ENCODE assay signal across 25 cellular contexts in genomic region chr6:55423933-55424332, GRCh38.
DNase-seq lines count a peak whose midpoint lies in the region; ATAC-seq, FAIRE-seq and TF ChIP-seq lines count a peak whose summit lies in the region.
"Had no signal": no experiment of that assay in that cellular context is flagged by ENCODE, and none has a peak within 500 bp of the region (broad histone marks: within the 10 kb centered on the region; RNA-seq: fewer than 3 reads in every experiment).

No MANE protein-coding gene starts in this region.

- H3K27me3 ChIP-seq in HepG2 (ENCODE audit: control insufficient read depth in 1 of 2, insufficient read depth in 2 of 2, low read length in 2 of 2), result no peaks in the 10 kb centered on the region
- no peaks in the 10 kb centered on the region for H3K27me3 ChIP-seq in right lobe of liver
- no peaks in the 10 kb centered on the region for H3K27me3 ChIP-seq in IMR-90 (ENCODE audit: control insufficient read depth, insufficient read depth, low read length)
- H3K27me3 ChIP-seq: BE2C, BLaER1 had no signal

- H2BK15ac ChIP-seq in IMR-90 (ENCODE audit: low read depth, low read length), result no peak overlapping the region

- no peak overlapping the region for H2AK5ac ChIP-seq in IMR-90 (ENCODE audit: low read depth, low read length)

- H3K9me3 ChIP-seq in HepG2 (ENCODE audit: low read length), result no peaks in the 10 kb centered on the region
- H3K9me3 ChIP-seq in right lobe of liver, result no peaks in the 10 kb centered on the region
- H3K9me3 ChIP-seq in IMR-90 (ENCODE audit: control insufficient read depth, insufficient read depth, low read length), result no peaks in the 10 kb centered on the region
- H3K9me3 ChIP-seq: BE2C, BLaER1 had no signal

- CTCF ChIA-PET in HepG2 (lab: Yijun Ruan, JAX; ENCODE audit: low intra/inter-chr PET ratio, low total read pairs) (no interaction called here), IMR-90 (lab: Yijun Ruan, JAX) (no interaction called here)

- dilution Hi-C loops in IMR-90 (cut with HindIII; ENCODE audit: low sequenced_read_pairs, unreplicated experiment), result no loop called here

- no peak overlapping the region for H2BK20ac ChIP-seq in IMR-90 (ENCODE audit: low read depth, low read length)

- no peaks in the 10 kb centered on the region for H3K36me3 ChIP-seq in HepG2 (replicated peaks in 1 of 2; ENCODE audit: control insufficient read depth in 1 of 2, insufficient read depth in 2 of 2, low read length in 2 of 2)
- H3K36me3 ChIP-seq in right lobe of liver, result no peaks in the 10 kb centered on the region
- H3K36me3 ChIP-seq in IMR-90 (ENCODE audit: control insufficient read depth, insufficient read depth, low read length), result no peaks in the 10 kb centered on the region
- H3K36me3 ChIP-seq: BE2C, BLaER1 had no signal

- H3K27ac ChIP-seq in HepG2 (ENCODE audit: extremely low read length, insufficient read depth, low read length), result no peak overlapping the region
- H3K27ac ChIP-seq in right lobe of liver, result no peak overlapping the region
- H3K27ac ChIP-seq in IMR-90 (ENCODE audit: insufficient read depth, low read length), result no peak overlapping the region
- H3K27ac ChIP-seq in caudate nucleus (ENCODE audit: low read depth, low read length), result no peak overlapping the region
- H3K27ac ChIP-seq: 22Rv1, BLaER1 had no signal

- no peak overlapping the region for H3K14ac ChIP-seq in IMR-90 (replicated peaks; ENCODE audit: low read depth, low read length)

- H3K79me2 ChIP-seq in HepG2 (ENCODE audit: insufficient read depth, low read length), result no peaks in the 10 kb centered on the region

- WGBS in HepG2 (ENCODE audit: low lambda C conversion rate), result under 1% methylated on average over 2 of the region's 2 CpGs
- WGBS in right lobe of liver (ENCODE audit: insufficient coverage, low coverage, low lambda C conversion rate, missing lambda C conversion rate), result 15% methylated on average over 1 of the region's 2 CpGs
- no CpG with 5 or more reads among the region's 2 CpGs for WGBS in IMR-90 (ENCODE audit: extremely low coverage in 2 of 2, insufficient read length in 1 of 2), 2 experiments

- H3K4me2 ChIP-seq in HepG2 (ENCODE audit: low read depth, low read length) (no peak overlapping the region), IMR-90 (ENCODE audit: low read depth, low read length) (no peak overlapping the region)
- H3K4me2 ChIP-seq: BLaER1 had no signal

- H3K4me3 ChIP-seq in HepG2 (replicated peaks in 1 of 3; ENCODE audit: insufficient read depth in 1 of 3, low read depth in 2 of 3, low read length in 3 of 3) (no peak overlapping the region), right lobe of liver (no peak overlapping the region), IMR-90 (ENCODE audit: insufficient read depth, low read depth, low read length) (no peak overlapping the region)
- H3K4me3 ChIP-seq: BLaER1, GM12878 had no signal

- H4K8ac ChIP-seq in IMR-90 (ENCODE audit: low read depth in 2 of 2, low read length in 2 of 2), result no peak overlapping the region

- no peak overlapping the region for H2AK9ac ChIP-seq in IMR-90 (replicated peaks; ENCODE audit: low read depth, low read length, poor library complexity)

- H3K4me1 ChIP-seq in HepG2 (ENCODE audit: insufficient read depth, low read length), result no peaks in the 10 kb centered on the region
- no peaks in the 10 kb centered on the region for H3K4me1 ChIP-seq in right lobe of liver
- H3K4me1 ChIP-seq in IMR-90 (ENCODE audit: control insufficient read depth, insufficient read depth, low read length), result no peaks in the 10 kb centered on the region
- H3K4me1 ChIP-seq: BE2C, BLaER1 had no signal

- no peaks in the 10 kb centered on the region for H3K79me1 ChIP-seq in IMR-90 (ENCODE audit: low read depth in 1 of 2, low read length in 2 of 2)

- FAIRE-seq in HepG2 (lab: Jason Lieb, UNC), result no peak
- FAIRE-seq: GM12878, GM12892, GM18507, GM19239 had no signal

- H4K91ac ChIP-seq in IMR-90 (ENCODE audit: insufficient read depth, low read depth, low read length), result no peak overlapping the region

- intact Hi-C loops in HepG2 (cut with micrococcal nuclease; ENCODE audit: unreplicated experiment), result no loop called here
- intact Hi-C loops in right lobe of liver (cut with DNase I), result no loop called here
- intact Hi-C loops in IMR-90 (cut with micrococcal nuclease), result no loop called here

- no peak for TF ChIP-seq EP300 in HepG2 (IDR thresholded peaks at IDR 0.05; ENCODE audit: low read depth in 2 of 2, low read length in 2 of 2)
- TF ChIP-seq EP300 in HepG2 (CRISPR knock-in tag; IDR thresholded peaks at IDR 0.05; ENCODE audit: borderline replicate concordance), result no peak

- no peak for TF ChIP-seq POLR2A in HepG2 (IDR thresholded peaks at IDR 0.05; ENCODE audit: insufficient read depth in 1 of 2, low read depth in 2 of 2, low read length in 2 of 2)
- TF ChIP-seq POLR2A in right lobe of liver (IDR thresholded peaks at IDR 0.05), result no peak
- TF ChIP-seq POLR2A in IMR-90 (IDR thresholded peaks at IDR 0.05; ENCODE audit: low read depth, low read length), result no peak

- no peak for ATAC-seq in HepG2
- no peak for ATAC-seq in right lobe of liver
- ATAC-seq in IMR-90 (ENCODE audit: low read depth), result no peak
- no peak for ATAC-seq in HG02970 (IDR thresholded peaks at IDR 0.05; ENCODE audit: low FRiP score, unreplicated experiment)
- ATAC-seq: GM12878 had no signal

- no peak overlapping the region for H2BK120ac ChIP-seq in IMR-90 (ENCODE audit: low read depth, low read length)

- H2AFZ ChIP-seq in HepG2 (ENCODE audit: low read length) (no peak overlapping the region), IMR-90 (replicated peaks; ENCODE audit: low read length, poor library complexity) (no peak overlapping the region)

- no peak overlapping the region for H2BK5ac ChIP-seq in IMR-90 (ENCODE audit: low read depth, low read length, poor library complexity, severe bottlenecking)

- H3K18ac ChIP-seq in IMR-90 (ENCODE audit: low read depth, low read length), result no peak overlapping the region

- H4K20me1 ChIP-seq in HepG2 (ENCODE audit: insufficient read depth, low read length) (no peaks in the 10 kb centered on the region; the same call in 1 of the 2 replicates), IMR-90 (ENCODE audit: insufficient read depth, low read length) (no peaks in the 10 kb centered on the region)
- H4K20me1 ChIP-seq: BLaER1 had no signal

- H3K4ac ChIP-seq in IMR-90 (ENCODE audit: low read depth, low read length), result no peak overlapping the region

- POLR2A ChIA-PET in HepG2 (lab: Yijun Ruan, JAX) (no interaction called here), IMR-90 (lab: Charles Lee; ENCODE audit: unreplicated experiment) (no interaction called here)

- no peak overlapping the region for H3K56ac ChIP-seq in IMR-90 (ENCODE audit: extremely low read depth, insufficient read depth, low read length)

- DNase-seq in HepG2 (ENCODE audit: low spot score) (no peak), right lobe of liver (no peak), IMR-90 (no peak), caudate nucleus (lab: John Stamatoyannopoulos, UW) (no peak)
- DNase-seq: ACHN; BE2C; C1 segment of cervical spinal cord; CD4-positive, alpha-beta memory T cell; CD4-positive, CD25-positive, alpha-beta regulatory T cell; CD8-positive, alpha-beta memory T cell; COR-L47; DMS 273 treated with DMSO at 0.1 percent for 48 hours; DMS153; DMS53; DMS79; DND-41; EL; GDM1 had no signal

- H3K9ac ChIP-seq in HepG2 (ENCODE audit: insufficient read depth, low read depth, low read length) (no peak overlapping the region), IMR-90 (ENCODE audit: low read depth, low read length) (no peak overlapping the region)
- H3K9ac ChIP-seq: BLaER1 had no signal

- no peak overlapping the region for H4K5ac ChIP-seq in IMR-90 (ENCODE audit: low read depth, low read length)

- no peaks in the 10 kb centered on the region for H3K9me1 ChIP-seq in IMR-90 (ENCODE audit: insufficient read depth, low read length)

- TF ChIP-seq CTCF in HepG2 (CRISPR knock-in tag; IDR thresholded peaks at IDR 0.05) (no peak), right lobe of liver (IDR thresholded peaks at IDR 0.05) (no peak), IMR-90 (conservative IDR thresholded peaks at IDR 0.05; ENCODE audit: low read depth, low read length) (no peak)

- BruUV-seq in HepG2 (replicated peaks; lab: Mats Ljungman, UMichigan) (no TSS peak), IMR-90 (replicated peaks; lab: Mats Ljungman, UMichigan) (no TSS peak)

- in situ Hi-C loops in HepG2 (cut with HindIII; ENCODE audit: extremely low pct_ligation_motif_present, low pct_unique_long_range_greater_than_20kb) (no loop called here), IMR-90 (cut with MboI; ENCODE audit: low sequenced_read_pairs) (no loop called here)

- no peak for TF ChIP-seq RAD21 in HepG2 (CRISPR knock-in tag; IDR thresholded peaks at IDR 0.05)
- no peak for TF ChIP-seq RAD21 in IMR-90 (IDR thresholded peaks at IDR 0.05; ENCODE audit: low read length)

- no peak overlapping the region for H3K23ac ChIP-seq in IMR-90 (ENCODE audit: low read depth, low read length)

TF ChIP-seq in HepG2, 621 proteins besides CTCF, POLR2A, EP300 and RAD21 (continues in another document):
- TF ChIP-seq ZNF557 (CRISPR knock-in tag; IDR thresholded peaks at IDR 0.05) (no peak), MAFK (conservative IDR thresholded peaks at IDR 0.05 in 1 of 2, IDR thresholded peaks at IDR 0.05 in 1 of 2; ENCODE audit: low read length in 2 of 2) (peak; percentile 58 to 77), GZF1 (CRISPR knock-in tag; IDR thresholded peaks at IDR 0.05) (no peak), ZNF883 (CRISPR knock-in tag; IDR thresholded peaks at IDR 0.05; ENCODE audit: not compliant biosample characterization) (no peak), HOXA9 (CRISPR knock-in tag; IDR thresholded peaks at IDR 0.05; ENCODE audit: borderline replicate concordance) (no peak), MTF2 (CRISPR knock-in tag; IDR thresholded peaks at IDR 0.05; ENCODE audit: borderline replicate concordance) (no peak), MLLT10 (CRISPR knock-in tag; IDR thresholded peaks at IDR 0.05) (no peak), ZNF30 (CRISPR knock-in tag; IDR thresholded peaks at IDR 0.05) (no peak)

TF ChIP-seq in IMR-90, 13 proteins besides CTCF, POLR2A, EP300 and RAD21:
- TF ChIP-seq RCOR1 (IDR thresholded peaks at IDR 0.05; ENCODE audit: insufficient replicate concordance, low read length) (no peak), MAFK (IDR thresholded peaks at IDR 0.05; ENCODE audit: low read depth, low read length) (peak; percentile 35; the same call in 1 of the 2 replicates)
